Comparison of ENCODE assay signal across 8 cellular contexts in the genomic region with DNA sequence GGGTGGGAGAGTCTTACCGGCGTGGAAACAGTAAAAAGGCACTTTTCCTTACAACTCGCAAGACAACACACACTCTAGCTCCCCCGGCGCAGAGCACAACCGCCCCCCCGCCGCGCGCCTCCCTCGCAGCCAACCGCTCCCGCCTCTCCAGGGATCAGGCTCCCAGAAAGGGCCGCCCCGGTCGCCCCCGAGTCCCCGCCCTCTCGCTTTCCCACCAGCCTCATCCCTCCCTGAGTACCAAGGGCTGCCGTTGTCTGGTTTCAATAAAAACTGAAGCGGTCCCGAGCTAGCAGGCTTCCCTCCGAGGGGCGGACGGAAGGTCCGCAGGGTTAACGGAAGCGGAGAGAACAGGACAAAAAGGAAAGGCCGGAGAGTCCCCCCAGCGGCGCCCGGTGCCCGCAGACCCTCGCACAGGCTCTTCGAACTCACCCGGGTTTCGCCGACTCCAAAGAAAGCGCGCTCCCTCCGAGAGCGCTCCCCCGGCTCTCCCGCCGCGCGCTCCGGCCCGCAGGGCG. TPM values are rescaled to one million over a fixed set of nuclear protein-coding genes. Genes with fewer than 3 reads are reported as not detected.
DNase-seq lines count a peak whose midpoint lies in the region; ATAC-seq and TF ChIP-seq lines count a peak whose summit lies in the region.

No MANE protein-coding gene starts in this region.

- H2AFZ ChIP-seq in trophoblast cell (ENCODE audit: insufficient read depth, low read length, poor library complexity), result peak overlapping the region; percentile 96

- H3K4me1 ChIP-seq in HUES64 (ENCODE audit: insufficient read depth, low read length) (peaks cover 12% of the 10 kb centered on the region), adrenal gland (replicated peaks in 1 of 2) (peaks cover 5 to 20% of the 10 kb centered on the region in 2 donors), heart left ventricle (peaks cover 3 to 47% (median 17%) of the 10 kb centered on the region in 12 donors), trophoblast cell (ENCODE audit: control insufficient read depth in 1 of 2, insufficient read depth in 2 of 2, low read length in 2 of 2) (peaks cover 0 to 5% of the 10 kb centered on the region in 2 experiments)

- peaks cover 13% of the 10 kb centered on the region for H3K79me2 ChIP-seq in trophoblast cell (ENCODE audit: control insufficient read depth, insufficient read depth, low read length, poor library complexity)

- H3K9ac ChIP-seq in HUES64 (ENCODE audit: low read depth, low read length) (peak overlapping the region; percentile 71), trophoblast cell (ENCODE audit: low read length) (peak overlapping the region; percentile 94)

- peak overlapping the region; percentile 90 for H3K4me3 ChIP-seq in HUES64 (ENCODE audit: low read length)
- peak overlapping the region; percentile 46 to 87 (median 72) for H3K4me3 ChIP-seq in adrenal gland
- H3K4me3 ChIP-seq in heart left ventricle, result peak overlapping the region; percentile 75 to 98 (median 90)
- peak overlapping the region; percentile 97 for H3K4me3 ChIP-seq in trophoblast cell (ENCODE audit: low read depth, low read length)

- H2BK12ac ChIP-seq in trophoblast cell (ENCODE audit: low read length), result peak overlapping the region; percentile 39

- H4K91ac ChIP-seq in trophoblast cell (ENCODE audit: low read depth, low read length), result peak overlapping the region; percentile 74

- peaks cover 19% of the 10 kb centered on the region for H3K27me3 ChIP-seq in HUES64 (ENCODE audit: insufficient read depth, low read length)
- no peaks in the 10 kb centered on the region for H3K27me3 ChIP-seq in adrenal gland
- no peaks in the 10 kb centered on the region for H3K27me3 ChIP-seq in heart left ventricle
- no peaks in the 10 kb centered on the region for H3K27me3 ChIP-seq in trophoblast cell (ENCODE audit: insufficient read depth, low read length)

- peak overlapping the region; percentile 96 for H3K4me2 ChIP-seq in trophoblast cell (ENCODE audit: low read length)

- intact Hi-C loops in adrenal gland (cut with DNase I) (loop anchor here in 1 of 2 donors (10.0 kb wide), 2 partner anchors 137 to 173 kb away; no protein-coding TSS in a partner anchor), heart left ventricle (cut with DNase I) (loop anchor here (2.0 to 5.0 kb wide), 8 partner anchors 46 to 199 kb away; a partner anchor contains a TSS)

- TF ChIP-seq POLR2A in adrenal gland (IDR thresholded peaks at IDR 0.05) (peak in 1 of 2 donors; percentile 57), heart left ventricle (IDR thresholded peaks at IDR 0.05) (no peak)

- peak overlapping the region; percentile 85 for H3K14ac ChIP-seq in trophoblast cell (ENCODE audit: low read length)

- H3K18ac ChIP-seq in trophoblast cell (ENCODE audit: low read length), result peak overlapping the region; percentile 95

- H3K9me3 ChIP-seq in HUES64 (ENCODE audit: insufficient read depth, low read depth, low read length) (no peaks in the 10 kb centered on the region), adrenal gland (replicated peaks in 1 of 3) (no peaks in the 10 kb centered on the region), heart left ventricle (no peaks in the 10 kb centered on the region), trophoblast cell (ENCODE audit: insufficient read depth, low read depth, low read length) (no peaks in the 10 kb centered on the region)

- H3K79me1 ChIP-seq in trophoblast cell (ENCODE audit: low read length), result peaks cover 10% of the 10 kb centered on the region

- peak overlapping the region; percentile 59 for H4K12ac ChIP-seq in trophoblast cell (ENCODE audit: low read depth, low read length)

- no peak overlapping the region for H3K23ac ChIP-seq in trophoblast cell (ENCODE audit: low read length)

- peak overlapping the region; percentile 55 for H2BK120ac ChIP-seq in trophoblast cell (ENCODE audit: insufficient read depth, low read length, poor library complexity)

- TF ChIP-seq CTCF in adrenal gland (IDR thresholded peaks at IDR 0.05) (no peak), heart left ventricle (IDR thresholded peaks at IDR 0.05) (no peak)

- no peak overlapping the region for H2AK5ac ChIP-seq in trophoblast cell (ENCODE audit: low read length)

- H3K36me3 ChIP-seq in HUES64 (ENCODE audit: insufficient read depth, low read length), result peaks cover 12% of the 10 kb centered on the region
- no peaks in the 10 kb centered on the region for H3K36me3 ChIP-seq in adrenal gland (replicated peaks in 1 of 2)
- H3K36me3 ChIP-seq in heart left ventricle, result peaks cover 0 to 6% (median 0%) of the 10 kb centered on the region in 9 donors
- peaks cover 0 to 2% of the 10 kb centered on the region in 2 experiments for H3K36me3 ChIP-seq in trophoblast cell (ENCODE audit: control insufficient read depth in 1 of 2, insufficient read depth in 2 of 2, low read length in 2 of 2)

- ATAC-seq in GM21360 (IDR thresholded peaks at IDR 0.05; ENCODE audit: unreplicated experiment) (peak; percentile 17), heart left ventricle (peak; percentile 64 to 85 (median 82)), GM19452 (IDR thresholded peaks at IDR 0.05; ENCODE audit: unreplicated experiment) (no peak)

- peak; percentile 63 for DNase-seq in COLO668 (lab: John Stamatoyannopoulos, UW; ENCODE audit: unreplicated experiment)
- DNase-seq in SHP77 (lab: John Stamatoyannopoulos, UW), result peak; percentile 36 to 43
- peak; percentile 78 to 90 (median 84) for DNase-seq in adrenal gland
- peak; percentile 76 to 86 (median 85) for DNase-seq in heart left ventricle
- DNase-seq in trophoblast cell, result peak in 1 of 2 donors; percentile 57

- peak overlapping the region; percentile 73 for H3K4ac ChIP-seq in trophoblast cell (ENCODE audit: low read depth, low read length)

- peak overlapping the region; percentile 68 for H2BK5ac ChIP-seq in trophoblast cell (ENCODE audit: low read depth, low read length, poor library complexity)

- peak overlapping the region; percentile 79 for H4K8ac ChIP-seq in trophoblast cell (ENCODE audit: low read depth, low read length)

- WGBS in HUES64, result under 1% methylated on average over 49 of the region's 50 CpGs
- WGBS in adrenal gland, 4 donors, result 0 to 2% (median 0%) methylated on average over 11 to 50 of the region's 50 CpGs
- 0 to 1% (median 0%) methylated on average over 25 to 50 of the region's 50 CpGs for WGBS in heart left ventricle, 4 donors
- WGBS in trophoblast cell (ENCODE audit: extremely low coverage, insufficient coverage, insufficient read length), result no CpG with 5 or more reads among the region's 50 CpGs

- H3K27ac ChIP-seq in HUES64 (ENCODE audit: low read depth, low read length), result peak overlapping the region; percentile 78; the same call in 1 of the 2 replicates
- H3K27ac ChIP-seq in adrenal gland, result peak overlapping the region; percentile 77 to 100 (median 98)
- peak overlapping the region; percentile 89 to 100 (median 97) for H3K27ac ChIP-seq in heart left ventricle
- H3K27ac ChIP-seq in trophoblast cell (ENCODE audit: low read depth, low read length), result peak overlapping the region; percentile 89

RNA-seq across cellular contexts. Expression of a gene that starts 0.8 kb away (rescaled TPM):
- 116 TPM for polyA plus RNA-seq in HUES64 (2013, experiment 1 of 2)
- 138 TPM for polyA plus RNA-seq in HUES64 (2013, experiment 2 of 2)
- total RNA-seq in adrenal gland (100 to 1,000 TPM; 103 to 632 (median 161) TPM), heart left ventricle (10 to 100 TPM; 17.3 to 47.9 (median 29.3) TPM)
- polyA plus RNA-seq in adrenal gland (1,000 to 10,000 TPM in 1 of 3 donors, 10 to 100 TPM in 2; 31.4 to 1,320 (median 33.3) TPM), heart left ventricle (10 to 100 TPM in 1 of 2 donors, 1 to 10 TPM in 1; 9.6 to 46.9 TPM)
- 73.6 and 77.0 TPM in 2 replicates for polyA plus RNA-seq in trophoblast cell (2013)
